ENCODE assay signal across 1 cellular context in genomic region chr7:105473163-105473562, GRCh38.
TF ChIP-seq lines count a peak whose summit lies in the region.

No MANE protein-coding gene starts in this region.

TF ChIP-seq in H1, 55 proteins besides CTCF, POLR2A, EP300 and RAD21 (continued from another document):
- peak; percentile 64 for TF ChIP-seq MAFK (IDR thresholded peaks at IDR 0.05; ENCODE audit: low read depth, low read length)
- TF ChIP-seq JUN (IDR thresholded peaks at IDR 0.05; ENCODE audit: low read depth, low read length): no peak
- TF ChIP-seq CHD2 (IDR thresholded peaks at IDR 0.05; ENCODE audit: low read length): no peak
- TF ChIP-seq TAF1 (IDR thresholded peaks at IDR 0.05; ENCODE audit: low read depth, low read length): no peak
- TF ChIP-seq SP1 (IDR thresholded peaks at IDR 0.05; ENCODE audit: low read depth, low read length): no peak
- TF ChIP-seq SIRT6 (IDR thresholded peaks at IDR 0.05; ENCODE audit: low read length): no peak
- peak; percentile 81 for TF ChIP-seq BACH1 (IDR thresholded peaks at IDR 0.05; ENCODE audit: low read length)
- TF ChIP-seq, protein P1, sequence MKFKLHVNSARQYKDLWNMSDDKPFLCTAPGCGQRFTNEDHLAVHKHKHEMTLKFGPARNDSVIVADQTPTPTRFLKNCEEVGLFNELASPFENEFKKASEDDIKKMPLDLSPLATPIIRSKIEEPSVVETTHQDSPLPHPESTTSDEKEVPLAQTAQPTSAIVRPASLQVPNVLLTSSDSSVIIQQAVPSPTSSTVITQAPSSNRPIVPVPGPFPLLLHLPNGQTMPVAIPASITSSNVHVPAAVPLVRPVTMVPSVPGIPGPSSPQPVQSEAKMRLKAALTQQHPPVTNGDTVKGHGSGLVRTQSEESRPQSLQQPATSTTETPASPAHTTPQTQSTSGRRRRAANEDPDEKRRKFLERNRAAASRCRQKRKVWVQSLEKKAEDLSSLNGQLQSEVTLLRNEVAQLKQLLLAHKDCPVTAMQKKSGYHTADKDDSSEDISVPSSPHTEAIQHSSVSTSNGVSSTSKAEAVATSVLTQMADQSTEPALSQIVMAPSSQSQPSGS (IDR thresholded peaks at IDR 0.05; ENCODE audit: low read length): no peak
